ENCODE assay signal across 8 cellular contexts in the genomic region with DNA sequence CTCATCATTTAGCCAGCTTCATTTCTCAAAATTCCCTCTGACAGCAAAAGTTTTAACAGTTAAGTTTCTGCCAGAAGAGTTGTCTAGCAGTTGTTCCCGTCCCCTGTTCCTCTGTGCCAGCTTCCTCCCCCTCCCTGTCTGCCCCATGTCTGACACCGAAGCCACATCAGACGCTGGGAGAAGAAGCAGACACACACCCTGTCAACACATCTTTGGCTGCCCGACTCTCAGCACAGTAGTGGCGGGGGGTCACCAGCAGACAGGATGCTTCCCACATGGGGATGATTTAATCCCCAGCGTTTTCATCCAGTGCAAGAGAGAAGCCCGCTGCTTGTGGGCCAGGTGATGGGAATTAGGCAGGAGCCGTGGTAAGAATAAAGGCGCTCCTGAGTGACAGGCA.
A peak's percentile ranks its signal among the peaks of the same experiment; 100 is the strongest.
DNase-seq lines count a peak whose midpoint lies in the region; ATAC-seq and TF ChIP-seq lines count a peak whose summit lies in the region.

No MANE protein-coding gene starts in this region.

- peaks cover 7 to 15% (median 12%) of the 10 kb centered on the region in 4 donors for H3K4me1 Mint-ChIP-seq in CD4-positive, alpha-beta memory T cell
- H3K4me1 Mint-ChIP-seq in stimulated activated memory B cell treated with anti-CD40 and anti-IgM and Interleukin-4, amounts not matched to agents 10 μg/mL and 1 μg/mL and 100 μg/mL, for 72 hours = peaks cover 11% of the 10 kb centered on the region
- no peaks in the 10 kb centered on the region for H3K4me1 Mint-ChIP-seq in immature natural killer cell

- H3K27me3 ChIP-seq in CD4-positive, alpha-beta memory T cell (ENCODE audit: insufficient read depth, low read length) = no peaks in the 10 kb centered on the region
- peaks cover 41% of the 10 kb centered on the region for H3K27me3 ChIP-seq in gastroesophageal sphincter

- H3K9me3 Mint-ChIP-seq in CD4-positive, alpha-beta memory T cell = peaks cover 4 to 24% (median 19%) of the 10 kb centered on the region in 8 donors
- peaks cover 9% of the 10 kb centered on the region for H3K9me3 Mint-ChIP-seq in stimulated activated memory B cell treated with anti-CD40 and anti-IgM and Interleukin-4, amounts not matched to agents 10 μg/mL and 1 μg/mL and 100 μg/mL, for 72 hours
- peaks cover 5 to 13% (median 10%) of the 10 kb centered on the region in 6 donors for H3K9me3 Mint-ChIP-seq in immature natural killer cell

- H3K4me1 ChIP-seq in CD4-positive, alpha-beta memory T cell (ENCODE audit: insufficient read depth, low read length) = peaks cover 12% of the 10 kb centered on the region
- peaks cover 0 to 7% (median 6%) of the 10 kb centered on the region in 3 donors for H3K4me1 ChIP-seq in gastroesophageal sphincter

- H3K4me3 ChIP-seq in CD4-positive, alpha-beta memory T cell (ENCODE audit: low read length in 2 of 2) = no peak overlapping the region
- no peak overlapping the region for H3K4me3 ChIP-seq in gastroesophageal sphincter
- H3K4me3 ChIP-seq in skeletal muscle cell (ENCODE audit: low read depth, low read length) = no peak overlapping the region

- POLR2A ChIA-PET in CD4-positive, alpha-beta memory T cell (lab: Charles Lee; ENCODE audit: partially characterized antibody) = interaction anchor here (1.3 kb wide), 1 partner anchor 100 kb away, joined by 3 read pairs; no protein-coding TSS in a partner anchor

- WGBS in gastroesophageal sphincter (ENCODE audit: low coverage in 1 of 2), 2 donors = 30 to 40% methylated on average over 1 to 2 of the region's 9 CpGs

- no peak for TF ChIP-seq EP300 in gastroesophageal sphincter (IDR thresholded peaks at IDR 0.05)

- no peaks in the 10 kb centered on the region for H3K36me3 ChIP-seq in CD4-positive, alpha-beta memory T cell (ENCODE audit: insufficient read depth, low read length)
- H3K36me3 ChIP-seq in gastroesophageal sphincter = no peaks in the 10 kb centered on the region

- CTCF ChIA-PET in CD4-positive, alpha-beta memory T cell (lab: Charles Lee; ENCODE audit: partially characterized antibody) = no interaction called here

- peaks cover under 1 to 9% of the 10 kb centered on the region in 2 donors for H3K36me3 Mint-ChIP-seq in CD4-positive, alpha-beta memory T cell
- H3K36me3 Mint-ChIP-seq in stimulated activated memory B cell treated with anti-CD40 and anti-IgM and Interleukin-4, amounts not matched to agents 10 μg/mL and 1 μg/mL and 100 μg/mL, for 72 hours = peaks cover 12% of the 10 kb centered on the region
- peaks cover 0 to 6% (median 3%) of the 10 kb centered on the region in 3 donors for H3K36me3 Mint-ChIP-seq in immature natural killer cell

- H3K27ac Mint-ChIP-seq in CD4-positive, alpha-beta memory T cell = peak overlapping the region in 2 of 7 donors; percentile 20 to 24
- no peak overlapping the region for H3K27ac Mint-ChIP-seq in stimulated activated memory B cell treated with anti-CD40 and anti-IgM and Interleukin-4, amounts not matched to agents 10 μg/mL and 1 μg/mL and 100 μg/mL, for 72 hours
- no peak overlapping the region for H3K27ac Mint-ChIP-seq in immature natural killer cell

- no peak overlapping the region for H3K27ac ChIP-seq in CD4-positive, alpha-beta memory T cell (ENCODE audit: low read depth, low read length)
- peak overlapping the region in 3 of 4 donors; percentile 37 to 50 (median 43) for H3K27ac ChIP-seq in gastroesophageal sphincter

- H3K9me3 ChIP-seq in CD4-positive, alpha-beta memory T cell (ENCODE audit: control insufficient read depth in 1 of 2, low read length in 2 of 2) = no peaks in the 10 kb centered on the region
- peaks cover 0 to 25% (median 3%) of the 10 kb centered on the region in 3 donors for H3K9me3 ChIP-seq in gastroesophageal sphincter

- intact Hi-C loops in CD4-positive, alpha-beta memory T cell (cut with micrococcal nuclease) = no loop called here

- no peak for TF ChIP-seq POLR2A in gastroesophageal sphincter (IDR thresholded peaks at IDR 0.05)

- peak overlapping the region in 5 of 8 donors; percentile 26 to 59 (median 36) for H3K4me3 Mint-ChIP-seq in CD4-positive, alpha-beta memory T cell
- H3K4me3 Mint-ChIP-seq in stimulated activated memory B cell treated with anti-CD40 and anti-IgM and Interleukin-4, amounts not matched to agents 10 μg/mL and 1 μg/mL and 100 μg/mL, for 72 hours = no peak overlapping the region
- no peak overlapping the region for H3K4me3 Mint-ChIP-seq in immature natural killer cell

- no peak for ATAC-seq in gastroesophageal sphincter
- no peak for ATAC-seq in stimulated activated memory B cell treated with anti-CD40 and anti-IgM and Interleukin-4, amounts not matched to agents 10 μg/mL and 1 μg/mL and 100 μg/mL, for 72 hours

- no peak for TF ChIP-seq CTCF in gastroesophageal sphincter (IDR thresholded peaks at IDR 0.05)

- H3K27me3 Mint-ChIP-seq in CD4-positive, alpha-beta memory T cell = peaks cover 20 to 39% of the 10 kb centered on the region in 2 donors
- peaks cover 33% of the 10 kb centered on the region for H3K27me3 Mint-ChIP-seq in stimulated activated memory B cell treated with anti-CD40 and anti-IgM and Interleukin-4, amounts not matched to agents 10 μg/mL and 1 μg/mL and 100 μg/mL, for 72 hours
- H3K27me3 Mint-ChIP-seq in immature natural killer cell (ENCODE audit: low read depth in 3 of 3) = peaks cover 6 to 19% (median 8%) of the 10 kb centered on the region in 3 donors

- DNase-seq in CD4-positive, alpha-beta memory T cell = peak; percentile 12 to 51 (median 24)
- peak; percentile 41 for DNase-seq in activated CD8-positive, alpha-beta memory T cell treated with anti-CD3 and anti-CD28 coated beads, Interleukin-2, amount 50 U/mL, for 4 hours
- DNase-seq in skeletal muscle cell (ENCODE audit: low read depth) = peak; percentile 60
- DNase-seq in DMS53 (lab: John Stamatoyannopoulos, UW) = no peak
- no peak for DNase-seq in immature natural killer cell
- DNase-seq in T-helper 9 cell = no peak

Comparison
In these comparisons a context has a peak if more than half of its experiments do, and no peak if none do; other contexts are left out.
1. DNase-seq: peak in CD4-positive, alpha-beta memory T cell (5 of 5), activated CD8-positive, alpha-beta memory T cell treated with anti-CD3 and anti-CD28 coated beads, Interleukin-2, amount 50 U/mL, for 4 hours (single experiment) and skeletal muscle cell (single experiment); none in DMS53 (single experiment), immature natural killer cell (0 of 3) and T-helper 9 cell (single experiment).
2. H3K4me3 Mint-ChIP-seq: peak in CD4-positive, alpha-beta memory T cell (5 of 8); none in stimulated activated memory B cell treated with anti-CD40 and anti-IgM and Interleukin-4, amounts not matched to agents 10 μg/mL and 1 μg/mL and 100 μg/mL, for 72 hours (single experiment) and immature natural killer cell (0 of 5).